Comparison of ENCODE assay signal across 13 cellular contexts in genomic region chr19:18475004-18475453, GRCh38. TPM values are rescaled to one million over a fixed set of nuclear protein-coding genes. Genes with fewer than 3 reads are reported as not detected.
DNase-seq lines count a peak whose midpoint lies in the region; ATAC-seq and TF ChIP-seq lines count a peak whose summit lies in the region.
"Had no signal": no experiment of that assay in that cellular context is flagged by ENCODE, and none has a peak within 500 bp of the region (broad histone marks: within the 10 kb centered on the region; RNA-seq: fewer than 3 reads in every experiment).

No MANE protein-coding gene starts in this region.

- no peaks in the 10 kb centered on the region for H3K9me3 ChIP-seq in CD4-positive, alpha-beta memory T cell (ENCODE audit: control insufficient read depth in 1 of 2, low read length in 2 of 2)
- H3K9me3 ChIP-seq in Peyer's patch (no peaks in the 10 kb centered on the region), gastrocnemius medialis (no peaks in the 10 kb centered on the region)
- H3K9me3 ChIP-seq: pancreas had no signal

- H3K4me3 Mint-ChIP-seq in CD4-positive, alpha-beta memory T cell = peak overlapping the region; percentile 10 to 88 (median 77)

- in situ Hi-C loops in gastrocnemius medialis (cut with MboI; ENCODE audit: low sequenced_read_pairs in 4 of 4) = no loop called here

- peak overlapping the region; percentile 94 to 99 (median 96) for H3K27ac Mint-ChIP-seq in CD4-positive, alpha-beta memory T cell

- intact Hi-C loops in CD4-positive, alpha-beta memory T cell (cut with micrococcal nuclease) = loop anchor here (1.0 to 5.0 kb wide), 4 partner anchors 11 to 112 kb away; partner anchors contain the start of genes ELL, REX1BD and UBA52
- intact Hi-C loops in gastrocnemius medialis (cut with DNase I; ENCODE audit: low total_unique reads) = no loop called here

- CTCF ChIA-PET in CD4-positive, alpha-beta memory T cell (lab: Charles Lee; ENCODE audit: partially characterized antibody) = interaction anchor here (1.2 to 5.3 kb wide), 5 partner anchors 11 to 45 kb away, joined by 3 to 46 read pairs (median 6); partner anchors contain the start of gene ELL

- H3K27me3 ChIP-seq in CD4-positive, alpha-beta memory T cell (ENCODE audit: insufficient read depth, low read length) = no peaks in the 10 kb centered on the region
- H3K27me3 ChIP-seq in Peyer's patch = no peaks in the 10 kb centered on the region
- no peaks in the 10 kb centered on the region for H3K27me3 ChIP-seq in gastrocnemius medialis
- H3K27me3 ChIP-seq: pancreas had no signal

- TF ChIP-seq CTCF in Peyer's patch (IDR thresholded peaks at IDR 0.05) (no peak), gastrocnemius medialis (IDR thresholded peaks at IDR 0.05 in 4 of 5, conservative IDR thresholded peaks at IDR 0.05 in 1 of 5) (no peak)

- TF ChIP-seq POLR2A in Peyer's patch (IDR thresholded peaks at IDR 0.05) (no peak), gastrocnemius medialis (IDR thresholded peaks at IDR 0.05) (no peak), GM18505 (IDR thresholded peaks at IDR 0.05; ENCODE audit: borderline replicate concordance, extremely low read depth, insufficient read depth, insufficient read length) (no peak)

- H3K36me3 Mint-ChIP-seq in CD4-positive, alpha-beta memory T cell = peaks cover 4 to 22% of the 10 kb centered on the region in 2 donors

- H3K4me3 ChIP-seq in CD4-positive, alpha-beta memory T cell (ENCODE audit: low read length in 2 of 2) = no peak overlapping the region
- H3K4me3 ChIP-seq in Peyer's patch (no peak overlapping the region), gastrocnemius medialis (no peak overlapping the region)
- H3K4me3 ChIP-seq: pancreas had no signal

- no peaks in the 10 kb centered on the region for H3K9me3 Mint-ChIP-seq in CD4-positive, alpha-beta memory T cell

- peaks cover 82% of the 10 kb centered on the region for H3K4me1 ChIP-seq in CD4-positive, alpha-beta memory T cell (ENCODE audit: insufficient read depth, low read length)
- peaks cover 2 to 78% (median 27%) of the 10 kb centered on the region in 4 donors for H3K4me1 ChIP-seq in Peyer's patch
- peaks cover 74 to 85% of the 10 kb centered on the region in 2 donors for H3K4me1 ChIP-seq in gastrocnemius medialis

- no peaks in the 10 kb centered on the region for H3K27me3 Mint-ChIP-seq in CD4-positive, alpha-beta memory T cell

- no peak for ATAC-seq in gastrocnemius medialis
- ATAC-seq in HG02981 (IDR thresholded peaks at IDR 0.05; ENCODE audit: unreplicated experiment) = no peak
- no peak for ATAC-seq in GM18505 (IDR thresholded peaks at IDR 0.05; ENCODE audit: unreplicated experiment)
- ATAC-seq: pancreas had no signal

- peaks cover 48 to 90% (median 74%) of the 10 kb centered on the region in 4 donors for H3K4me1 Mint-ChIP-seq in CD4-positive, alpha-beta memory T cell

- POLR2A ChIA-PET in CD4-positive, alpha-beta memory T cell (lab: Charles Lee; ENCODE audit: partially characterized antibody) = interaction anchor here (0.6 to 4.9 kb wide), 14 partner anchors 10 to 357 kb away, joined by 3 to 42 read pairs (median 3); partner anchors contain the start of genes ELL, REX1BD and UPF1

- peak overlapping the region; percentile 68 for H3K27ac ChIP-seq in CD4-positive, alpha-beta memory T cell (ENCODE audit: low read depth, low read length)
- H3K27ac ChIP-seq in Peyer's patch (peak overlapping the region; percentile 15 to 79 (median 48)), gastrocnemius medialis (peak overlapping the region in 3 of 4 donors; percentile 8 to 94 (median 82))

- H3K36me3 ChIP-seq in CD4-positive, alpha-beta memory T cell (ENCODE audit: insufficient read depth, low read length) = peaks cover 6% of the 10 kb centered on the region
- H3K36me3 ChIP-seq in Peyer's patch = peaks cover 0 to 21% (median 0%) of the 10 kb centered on the region in 3 donors
- H3K36me3 ChIP-seq in gastrocnemius medialis = peaks cover 0 to 17% of the 10 kb centered on the region in 2 donors
- H3K36me3 ChIP-seq: pancreas had no signal

- peak; percentile 71 to 82 (median 78) for DNase-seq in CD4-positive, alpha-beta memory T cell
- DNase-seq in Peyer's patch = no peak
- peak; percentile 76 for DNase-seq in central memory CD4-positive, alpha-beta T cell
- no peak for DNase-seq in gastrocnemius medialis
- no peak for DNase-seq in germinal center (ENCODE audit: low spot score)
- DNase-seq: cerebellar nuclear complex, glutamatergic neuron, MM.1S, NCI-H2081 treated with DMSO at 0.1 percent for 48 hours, NCI-H69, pancreas had no signal

RNA-seq across cellular contexts. Expression of gene ISYNA1, which starts 37.1 kb away (rescaled TPM):
- 10 to 100 TPM; 37.1 to 43.2 TPM for total RNA-seq in CD4-positive, alpha-beta memory T cell
- polyA plus RNA-seq in CD4-positive, alpha-beta memory T cell = 10 to 100 TPM; 27.5 to 36.3 TPM
- total RNA-seq in Peyer's patch (10 to 100 TPM in 3 of 4 donors, 1 to 10 TPM in 1; 5.3 to 26.4 (median 14.0) TPM), gastrocnemius medialis (10 to 100 TPM in 1 of 4 donors, 1 to 10 TPM in 3; 5.1 to 29.1 (median 7.8) TPM)

RNA-seq across cellular contexts. Expression of gene ELL, which starts 46.8 kb away (rescaled TPM):
- 10 to 100 TPM; 34.9 to 35.9 TPM for total RNA-seq in CD4-positive, alpha-beta memory T cell
- 10 to 100 TPM in 1 of 2 donors, 1 to 10 TPM in 1; 6.5 to 16.7 TPM for polyA plus RNA-seq in CD4-positive, alpha-beta memory T cell
- total RNA-seq in Peyer's patch (10 to 100 TPM; 18.9 to 49.5 (median 34.2) TPM), gastrocnemius medialis (10 to 100 TPM; 21.8 to 30.8 (median 27.3) TPM)

RNA-seq across cellular contexts. Expression of gene SSBP4, which starts 55.8 kb away (rescaled TPM):
- total RNA-seq in CD4-positive, alpha-beta memory T cell = 10 to 100 TPM; 71.3 to 73.4 TPM
- 100 to 1,000 TPM in 1 of 2 donors, 10 to 100 TPM in 1; 81.5 to 108 TPM for polyA plus RNA-seq in CD4-positive, alpha-beta memory T cell
- 10 to 100 TPM; 34.0 to 85.8 (median 39.9) TPM for total RNA-seq in Peyer's patch
- total RNA-seq in gastrocnemius medialis = 10 to 100 TPM; 24.7 to 65.2 (median 44.1) TPM

Comparison
In these comparisons a context has a peak if more than half of its experiments do, and no peak if none do; other contexts are left out.
1. DNase-seq: peak in CD4-positive, alpha-beta memory T cell (5 of 5) and central memory CD4-positive, alpha-beta T cell (single experiment); none in Peyer's patch (0 of 3), gastrocnemius medialis (0 of 2) and germinal center (single experiment).
2. Peak in every context shown above with its lines, with median percentiles within 50 percentile points of each other: H3K27ac ChIP-seq.